In the genomic region with DNA sequence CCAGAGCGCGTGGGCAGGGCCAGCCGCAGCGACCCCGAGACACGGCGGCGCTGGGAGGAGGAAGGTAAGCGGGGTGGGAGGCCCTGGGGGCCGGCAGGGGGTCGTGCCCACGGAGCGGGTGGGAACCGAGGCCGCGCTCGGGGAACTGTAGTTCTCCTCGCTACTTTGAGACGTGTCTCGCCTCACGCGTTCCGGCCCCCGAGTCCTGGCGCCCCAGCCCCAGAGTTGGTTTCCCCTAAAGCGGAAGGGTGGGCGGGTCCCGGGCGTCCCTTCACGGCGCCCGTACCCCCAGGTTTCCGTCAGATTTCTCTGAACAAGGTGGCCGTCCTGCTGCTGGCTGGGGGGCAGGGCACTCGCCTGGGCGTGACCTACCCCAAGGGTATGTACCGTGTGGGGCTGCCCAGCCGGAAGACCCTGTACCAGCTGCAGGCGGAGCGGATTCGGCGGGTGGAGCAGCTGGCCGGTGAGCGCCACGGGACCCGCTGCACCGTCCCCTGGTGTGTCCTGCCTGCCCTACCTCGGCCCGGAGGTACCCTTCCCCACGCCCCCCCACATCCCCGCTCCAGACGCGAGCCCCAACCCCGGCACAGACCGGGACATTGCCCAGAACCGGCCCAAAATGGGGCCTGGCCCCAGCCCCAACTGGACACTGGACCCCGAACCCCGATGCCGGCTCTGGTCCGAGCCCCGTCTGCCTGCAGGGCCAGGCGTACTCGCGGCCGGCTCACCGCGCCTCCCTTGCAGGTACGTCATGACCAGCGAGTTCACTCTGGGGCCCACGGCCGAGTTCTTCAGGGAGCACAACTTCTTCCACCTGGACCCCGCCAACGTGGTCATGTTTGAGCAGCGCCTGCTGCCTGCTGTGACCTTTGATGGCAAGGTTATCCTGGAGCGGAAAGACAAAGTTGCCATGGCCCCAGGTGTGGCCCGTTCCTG, we compare ENCODE assay signal across 6 cellular contexts. TPM values are rescaled to one million over a fixed set of nuclear protein-coding genes. Genes with fewer than 3 reads are reported as not detected.
DNase-seq lines count a peak whose midpoint lies in the region; ATAC-seq, FAIRE-seq and TF ChIP-seq lines count a peak whose summit lies in the region.

No MANE protein-coding gene starts in this region.

- peaks cover 18% of the 10 kb centered on the region for H3K4me1 Mint-ChIP-seq in activated CD8-positive, alpha-beta memory T cell treated with anti-CD3 and anti-CD28 coated beads, Interleukin-2, amount 10 ng/mL, durations not matched to agents 7 days and 5 days

- CTCF ChIA-PET in activated CD8-positive, alpha-beta memory T cell treated with anti-CD3 and anti-CD28 coated beads, Interleukin-2, amount 10 ng/mL, durations not matched to agents 7 days and 5 days (lab: Charles Lee) = interaction anchor here (1.4 to 2.5 kb wide), 5 partner anchors 11 to 159 kb away, joined by 6 to 29 read pairs (median 8); a partner anchor contains a TSS

- no peaks in the 10 kb centered on the region for H3K27me3 Mint-ChIP-seq in activated CD8-positive, alpha-beta memory T cell treated with anti-CD3 and anti-CD28 coated beads, Interleukin-2, amount 10 ng/mL, durations not matched to agents 7 days and 5 days

- H3K4me1 ChIP-seq in kidney (ENCODE audit: control insufficient read depth in 1 of 2, insufficient read depth in 1 of 2, low read depth in 1 of 2, low read length in 2 of 2) (peaks cover 0 to 9% of the 10 kb centered on the region in 2 donors), urinary bladder (ENCODE audit: insufficient read depth) (no peaks in the 10 kb centered on the region)

- H3K36me3 Mint-ChIP-seq in activated CD8-positive, alpha-beta memory T cell treated with anti-CD3 and anti-CD28 coated beads, Interleukin-2, amount 10 ng/mL, durations not matched to agents 7 days and 5 days = peaks cover 7% of the 10 kb centered on the region

- H3K27ac ChIP-seq in kidney (ENCODE audit: low read depth in 2 of 2, low read length in 2 of 2) (no peak overlapping the region), urinary bladder (ENCODE audit: low read depth) (peak overlapping the region; percentile 30)

- peak; percentile 54 for ATAC-seq in activated CD8-positive, alpha-beta memory T cell treated with anti-CD3 and anti-CD28 coated beads, Interleukin-2, amount 10 ng/mL, durations not matched to agents 7 days and 5 days

- H3K9ac ChIP-seq in kidney (ENCODE audit: low read length in 2 of 2) = peak overlapping the region; percentile 4 to 31

- H3K4me3 ChIP-seq in kidney (ENCODE audit: low read length in 2 of 2) (peak overlapping the region; percentile 44 to 61), urinary bladder (ENCODE audit: low read depth, low read length) (peak overlapping the region; percentile 92)

- intact Hi-C loops in kidney (cut with DNase I) = no loop called here

- WGBS in urinary bladder = 15% methylated on average over 76 of the region's 76 CpGs

- FAIRE-seq in kidney (lab: Jason Lieb, UNC) = no peak

- H3K4me3 Mint-ChIP-seq in activated CD8-positive, alpha-beta memory T cell treated with anti-CD3 and anti-CD28 coated beads, Interleukin-2, amount 10 ng/mL, durations not matched to agents 7 days and 5 days = peak overlapping the region; percentile 73

- peaks cover 3 to 14% of the 10 kb centered on the region in 2 donors for H3K36me3 ChIP-seq in kidney (ENCODE audit: control insufficient read depth in 1 of 2, insufficient read depth in 2 of 2, low read length in 2 of 2)
- H3K36me3 ChIP-seq in urinary bladder (ENCODE audit: insufficient read depth) = peaks cover 2% of the 10 kb centered on the region

- H3K9me3 ChIP-seq in kidney (ENCODE audit: control insufficient read depth in 1 of 2, low read length in 2 of 2) = no peaks in the 10 kb centered on the region

- TF ChIP-seq CTCF in kidney (IDR thresholded peaks at IDR 0.05; ENCODE audit: borderline replicate concordance, extremely low read depth, insufficient read depth) = no peak

- H3K27ac Mint-ChIP-seq in activated CD8-positive, alpha-beta memory T cell treated with anti-CD3 and anti-CD28 coated beads, Interleukin-2, amount 10 ng/mL, durations not matched to agents 7 days and 5 days = peak overlapping the region; percentile 46

- no peaks in the 10 kb centered on the region for H3K9me3 Mint-ChIP-seq in activated CD8-positive, alpha-beta memory T cell treated with anti-CD3 and anti-CD28 coated beads, Interleukin-2, amount 10 ng/mL, durations not matched to agents 7 days and 5 days (ENCODE audit: low read depth)

- DNase-seq in activated gamma-delta T cell treated with Interleukin-2 at 50 U/mL for 16 hours (peak; percentile 50), activated gamma-delta T cell (lab: John Stamatoyannopoulos, UW) (no peak), kidney (peak; percentile 86), C1 segment of cervical spinal cord (lab: John Stamatoyannopoulos, UW) (no peak)
- DNase-seq in activated CD8-positive, alpha-beta memory T cell treated with anti-CD3 and anti-CD28 coated beads, Interleukin-2, amount 10 ng/mL, durations not matched to agents 7 days and 5 days = peak; percentile 83

RNA-seq across cellular contexts. Expression of a gene that starts 0.7 kb away (rescaled TPM):
- total RNA-seq in activated CD8-positive, alpha-beta memory T cell treated with anti-CD3 and anti-CD28 coated beads, Interleukin-2, amount 10 ng/mL, durations not matched to agents 7 days and 5 days = 10 to 100 TPM; 32.6 to 35.3 TPM
- total RNA-seq in kidney (12.7 TPM), urinary bladder (4.0 TPM)
- polyA plus RNA-seq in kidney (ENCODE audit: insufficient read depth, low read depth, low replicate concordance) (14.4 TPM), urinary bladder (11.5 TPM)

RNA-seq across cellular contexts. Expression of a gene that starts 7.7 kb away (rescaled TPM):
- total RNA-seq in activated CD8-positive, alpha-beta memory T cell treated with anti-CD3 and anti-CD28 coated beads, Interleukin-2, amount 10 ng/mL, durations not matched to agents 7 days and 5 days = 10 to 100 TPM; 31.9 to 40.1 TPM
- total RNA-seq in kidney = 2.3 TPM
- polyA plus RNA-seq in kidney (ENCODE audit: insufficient read depth, low read depth, low replicate concordance) = 1.7 TPM
- 3.2 TPM for total RNA-seq in urinary bladder
- polyA plus RNA-seq in urinary bladder = 0.63 TPM

RNA-seq across cellular contexts. Expression of a gene that starts 8.8 kb away (rescaled TPM):
- 10 to 100 TPM; 43.8 to 60.6 TPM for total RNA-seq in activated CD8-positive, alpha-beta memory T cell treated with anti-CD3 and anti-CD28 coated beads, Interleukin-2, amount 10 ng/mL, durations not matched to agents 7 days and 5 days
- total RNA-seq in kidney = 63.2 TPM
- polyA plus RNA-seq in kidney (ENCODE audit: insufficient read depth, low read depth, low replicate concordance) = 57.3 TPM
- total RNA-seq in urinary bladder = 29.1 TPM
- polyA plus RNA-seq in urinary bladder = 38.5 TPM

RNA-seq across cellular contexts. Expression of a gene that starts 24.2 kb away (rescaled TPM):
- total RNA-seq in activated CD8-positive, alpha-beta memory T cell treated with anti-CD3 and anti-CD28 coated beads, Interleukin-2, amount 10 ng/mL, durations not matched to agents 7 days and 5 days = not detected
- total RNA-seq in kidney (9.3 TPM), urinary bladder (6.4 TPM)
- polyA plus RNA-seq in kidney (ENCODE audit: insufficient read depth, low read depth, low replicate concordance) (5.5 TPM), urinary bladder (2.8 TPM)

RNA-seq across cellular contexts. Expression of a gene that starts 32.0 kb away (rescaled TPM):
- total RNA-seq in activated CD8-positive, alpha-beta memory T cell treated with anti-CD3 and anti-CD28 coated beads, Interleukin-2, amount 10 ng/mL, durations not matched to agents 7 days and 5 days = 10 to 100 TPM; 30.4 to 55.6 TPM
- total RNA-seq in kidney = 189 TPM
- 80.2 TPM for polyA plus RNA-seq in kidney (ENCODE audit: insufficient read depth, low read depth, low replicate concordance)
- total RNA-seq in urinary bladder = 17.9 TPM
- 120 TPM for polyA plus RNA-seq in urinary bladder

Comparison
In these comparisons a context has a peak if more than half of its experiments do, and no peak if none do; other contexts are left out.
1. DNase-seq: peak in activated gamma-delta T cell treated with Interleukin-2 at 50 U/mL for 16 hours (single experiment), activated CD8-positive, alpha-beta memory T cell treated with anti-CD3 and anti-CD28 coated beads, Interleukin-2, amount 10 ng/mL, durations not matched to agents 7 days and 5 days (single experiment) and kidney (single experiment); none in activated gamma-delta T cell (single experiment) and C1 segment of cervical spinal cord (0 of 14).